Comparison of ENCODE assay signal across 1 cellular context in the genomic region with DNA sequence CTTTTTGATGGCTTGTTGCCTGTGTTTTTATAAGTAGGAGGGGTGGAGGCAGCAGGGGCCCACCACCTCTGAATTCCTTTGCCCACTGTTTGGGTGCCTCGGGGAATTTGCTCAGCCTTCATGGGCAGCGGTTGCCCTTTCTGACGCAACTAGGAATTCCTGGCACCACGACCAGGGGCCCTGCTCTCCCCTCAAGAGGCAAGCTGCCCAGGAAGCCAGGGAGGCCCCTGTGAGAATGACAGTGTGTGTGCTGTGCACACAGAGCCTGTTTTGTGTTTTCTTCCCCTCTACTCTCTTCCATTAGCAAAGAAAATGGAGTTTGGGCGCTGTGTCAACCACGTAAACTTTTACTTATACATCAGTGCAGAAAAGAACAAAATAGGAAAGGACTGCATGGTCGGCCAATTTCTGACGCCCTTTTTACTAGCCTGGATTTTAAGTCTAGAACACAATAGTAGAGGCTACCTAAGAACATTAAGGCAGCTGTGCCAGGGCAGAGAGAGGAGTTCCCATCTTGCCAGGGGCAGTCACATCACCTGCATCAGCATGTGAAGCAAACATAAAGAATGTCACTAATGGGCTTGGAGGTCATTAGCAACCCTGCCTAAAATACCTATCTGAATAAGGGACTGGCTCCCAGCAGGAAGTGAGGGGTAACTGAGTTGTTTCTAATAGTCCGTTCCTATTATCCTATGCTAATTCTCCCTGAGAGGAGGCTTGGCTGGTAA.
TF ChIP-seq lines count a peak whose summit lies in the region.

No MANE protein-coding gene starts in this region.

TF ChIP-seq in HEK293, 187 proteins besides CTCF, POLR2A, EP300 and RAD21 (continued from another document):
- TF ChIP-seq SALL2 (tag by site-specific recombination; IDR thresholded peaks at IDR 0.05; ENCODE audit: borderline replicate concordance) (no peak), ZFHX2 (tag by site-specific recombination; conservative IDR thresholded peaks at IDR 0.05) (peak; percentile 46; the same call in 1 of the 2 replicates), ZNF600 (tag by site-specific recombination; IDR thresholded peaks at IDR 0.05) (no peak), ZNF626 (tag by site-specific recombination; IDR thresholded peaks at IDR 0.05) (no peak), SP2 (tag by site-specific recombination; IDR thresholded peaks at IDR 0.05) (no peak), MZF1 (tag by site-specific recombination; IDR thresholded peaks at IDR 0.05; ENCODE audit: borderline replicate concordance) (no peak), ZNF433 (tag by site-specific recombination; IDR thresholded peaks at IDR 0.05; ENCODE audit: low read depth) (no peak), ZNF23 (tag by site-specific recombination; IDR thresholded peaks at IDR 0.05; ENCODE audit: borderline replicate concordance) (no peak), ZNF654 (tag by site-specific recombination; IDR thresholded peaks at IDR 0.05; ENCODE audit: low read depth) (no peak), KLF10 (tag by site-specific recombination; IDR thresholded peaks at IDR 0.05) (no peak), ZSCAN30 (tag by site-specific recombination; IDR thresholded peaks at IDR 0.05) (no peak), PRDM10 (tag by site-specific recombination; IDR thresholded peaks at IDR 0.05) (0 out of 2 replicates have a peak, but pooled peaks have one; percentile 10), ZNF785 (tag by site-specific recombination; IDR thresholded peaks at IDR 0.05) (no peak), ZNF114 (tag by site-specific recombination; IDR thresholded peaks at IDR 0.05) (no peak), ZBTB26 (tag by site-specific recombination; optimal IDR thresholded peaks at IDR 0.05) (no peak), ZNF664 (tag by site-specific recombination; IDR thresholded peaks at IDR 0.05) (no peak), ZIC2 (tag by site-specific recombination; IDR thresholded peaks at IDR 0.05) (peak; percentile 57), ZNF292 (tag by site-specific recombination; IDR thresholded peaks at IDR 0.05; ENCODE audit: borderline replicate concordance, low read depth) (no peak), ZNF174 (tag by site-specific recombination; IDR thresholded peaks at IDR 0.05) (no peak), ZNF670 (tag by site-specific recombination; IDR thresholded peaks at IDR 0.05; ENCODE audit: low read depth) (no peak), ZNF184 (tag by site-specific recombination; IDR thresholded peaks at IDR 0.05) (no peak), ZNF776 (tag by site-specific recombination; IDR thresholded peaks at IDR 0.05; ENCODE audit: borderline replicate concordance) (no peak), ZNF404 (tag by site-specific recombination; IDR thresholded peaks at IDR 0.05) (no peak), ZNF692 (tag by site-specific recombination; IDR thresholded peaks at IDR 0.05) (peak; percentile 94), PRDM1 (tag by site-specific recombination; IDR thresholded peaks at IDR 0.05) (0 out of 2 replicates have a peak, but pooled peaks have one; percentile 6), ZNF561 (tag by site-specific recombination; IDR thresholded peaks at IDR 0.05; ENCODE audit: borderline replicate concordance) (no peak), ZNF24 (tag by site-specific recombination; IDR thresholded peaks at IDR 0.05) (no peak)
- TF ChIP-seq, protein P1, sequence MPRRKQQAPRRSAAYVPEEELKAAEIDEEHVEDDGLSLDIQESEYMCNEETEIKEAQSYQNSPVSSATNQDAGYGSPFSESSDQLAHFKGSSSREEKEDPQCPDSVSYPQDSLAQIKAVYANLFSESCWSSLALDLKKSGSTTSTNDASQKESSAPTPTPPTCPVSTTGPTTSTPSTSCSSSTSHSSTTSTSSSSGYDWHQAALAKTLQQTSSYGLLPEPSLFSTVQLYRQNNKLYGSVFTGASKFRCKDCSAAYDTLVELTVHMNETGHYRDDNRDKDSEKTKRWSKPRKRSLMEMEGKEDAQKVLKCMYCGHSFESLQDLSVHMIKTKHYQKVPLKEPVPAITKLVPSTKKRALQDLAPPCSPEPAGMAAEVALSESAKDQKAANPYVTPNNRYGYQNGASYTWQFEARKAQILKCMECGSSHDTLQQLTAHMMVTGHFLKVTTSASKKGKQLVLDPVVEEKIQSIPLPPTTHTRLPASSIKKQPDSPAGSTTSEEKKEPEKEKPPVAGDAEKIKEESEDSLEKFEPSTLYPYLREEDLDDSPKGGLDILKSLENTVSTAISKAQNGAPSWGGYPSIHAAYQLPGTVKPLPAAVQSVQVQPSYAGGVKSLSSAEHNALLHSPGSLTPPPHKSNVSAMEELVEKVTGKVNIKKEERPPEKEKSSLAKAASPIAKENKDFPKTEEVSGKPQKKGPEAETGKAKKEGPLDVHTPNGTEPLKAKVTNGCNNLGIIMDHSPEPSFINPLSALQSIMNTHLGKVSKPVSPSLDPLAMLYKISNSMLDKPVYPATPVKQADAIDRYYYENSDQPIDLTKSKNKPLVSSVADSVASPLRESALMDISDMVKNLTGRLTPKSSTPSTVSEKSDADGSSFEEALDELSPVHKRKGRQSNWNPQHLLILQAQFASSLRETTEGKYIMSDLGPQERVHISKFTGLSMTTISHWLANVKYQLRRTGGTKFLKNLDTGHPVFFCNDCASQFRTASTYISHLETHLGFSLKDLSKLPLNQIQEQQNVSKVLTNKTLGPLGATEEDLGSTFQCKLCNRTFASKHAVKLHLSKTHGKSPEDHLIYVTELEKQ (tag by site-specific recombination; IDR thresholded peaks at IDR 0.05; ENCODE audit: borderline replicate concordance): no peak
- TF ChIP-seq, protein P2, sequence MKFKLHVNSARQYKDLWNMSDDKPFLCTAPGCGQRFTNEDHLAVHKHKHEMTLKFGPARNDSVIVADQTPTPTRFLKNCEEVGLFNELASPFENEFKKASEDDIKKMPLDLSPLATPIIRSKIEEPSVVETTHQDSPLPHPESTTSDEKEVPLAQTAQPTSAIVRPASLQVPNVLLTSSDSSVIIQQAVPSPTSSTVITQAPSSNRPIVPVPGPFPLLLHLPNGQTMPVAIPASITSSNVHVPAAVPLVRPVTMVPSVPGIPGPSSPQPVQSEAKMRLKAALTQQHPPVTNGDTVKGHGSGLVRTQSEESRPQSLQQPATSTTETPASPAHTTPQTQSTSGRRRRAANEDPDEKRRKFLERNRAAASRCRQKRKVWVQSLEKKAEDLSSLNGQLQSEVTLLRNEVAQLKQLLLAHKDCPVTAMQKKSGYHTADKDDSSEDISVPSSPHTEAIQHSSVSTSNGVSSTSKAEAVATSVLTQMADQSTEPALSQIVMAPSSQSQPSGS (tag by site-specific recombination; IDR thresholded peaks at IDR 0.05; ENCODE audit: low read depth): no peak
